Comparison of ENCODE assay signal across 11 cellular contexts in genomic region chr12:27246774-27247173, GRCh38. TPM values are rescaled to one million over a fixed set of nuclear protein-coding genes. Genes with fewer than 3 reads are reported as not detected.
A peak's percentile ranks its signal among the peaks of the same experiment; 100 is the strongest.
DNase-seq lines count a peak whose midpoint lies in the region; ATAC-seq and TF ChIP-seq lines count a peak whose summit lies in the region.
"Had no signal": no experiment of that assay in that cellular context is flagged by ENCODE, and none has a peak within 500 bp of the region (broad histone marks: within the 10 kb centered on the region; RNA-seq: fewer than 3 reads in every experiment).

No MANE protein-coding gene starts in this region.

- H3K27ac Mint-ChIP-seq in activated CD4-positive, alpha-beta T cell treated with anti-CD3 and anti-CD28 coated beads for 36 hours: peak overlapping the region; percentile 42
- no peak overlapping the region for H3K27ac Mint-ChIP-seq in stimulated activated memory B cell treated with anti-CD40 and anti-IgM and Interleukin-4, amounts not matched to agents 10 μg/mL and 1 μg/mL and 100 μg/mL, for 72 hours

- no peaks in the 10 kb centered on the region for H3K27me3 ChIP-seq in PC-9 (ENCODE audit: insufficient read depth, low read depth)

- intact Hi-C loops in activated CD4-positive, alpha-beta T cell treated with anti-CD3 and anti-CD28 coated beads for 36 hours (cut with DNase I, micrococcal nuclease): loop anchor here (10.0 kb wide), 3 partner anchors 468 to 948 kb away; partner anchors contain the start of genes CCDC91 (in 1 of the 2) and MRPS35 (in 1 of the 2)
- intact Hi-C loops in PC-9 (cut with micrococcal nuclease; ENCODE audit: unreplicated experiment): loop anchor here (5.0 kb wide), 1 partner anchor 56 kb away; no protein-coding TSS in a partner anchor

- TF ChIP-seq CTCF in PC-9 (conservative IDR thresholded peaks at IDR 0.05) (no peak), fibroblast of the aortic adventitia (IDR thresholded peaks at IDR 0.05; ENCODE audit: insufficient read depth, low read length) (no peak)

- peaks cover 42% of the 10 kb centered on the region for H3K4me1 Mint-ChIP-seq in activated CD4-positive, alpha-beta T cell treated with anti-CD3 and anti-CD28 coated beads for 36 hours
- peaks cover 38% of the 10 kb centered on the region for H3K4me1 Mint-ChIP-seq in stimulated activated memory B cell treated with anti-CD40 and anti-IgM and Interleukin-4, amounts not matched to agents 10 μg/mL and 1 μg/mL and 100 μg/mL, for 72 hours

- no peak overlapping the region; the same call in 1 of the 2 replicates for H3K4me3 ChIP-seq in PC-9
- peak overlapping the region; percentile 15 for H3K4me3 ChIP-seq in fibroblast of the aortic adventitia (ENCODE audit: low read depth, low read length)
- H3K4me3 ChIP-seq: K562 had no signal

- no TSS peak for BruUV-seq in PC-9 (replicated peaks; lab: Mats Ljungman, UMichigan)

- CTCF ChIA-PET in activated CD4-positive, alpha-beta T cell treated with anti-CD3 and anti-CD28 coated beads for 36 hours (lab: Charles Lee): no interaction called here
- CTCF ChIA-PET in PC-9 (lab: Charles Lee): no interaction called here

- ATAC-seq in activated CD4-positive, alpha-beta T cell treated with anti-CD3 and anti-CD28 coated beads for 36 hours: no peak
- no peak for ATAC-seq in stimulated activated memory B cell treated with anti-CD40 and anti-IgM and Interleukin-4, amounts not matched to agents 10 μg/mL and 1 μg/mL and 100 μg/mL, for 72 hours
- ATAC-seq in HG03097 (IDR thresholded peaks at IDR 0.05; ENCODE audit: low FRiP score, unreplicated experiment): no peak
- ATAC-seq: K562 had no signal

- H2AFZ ChIP-seq in PC-9: no peak overlapping the region

- H3F3A ChIP-seq in PC-9 (ENCODE audit: insufficient read depth, low read depth): peaks cover 21% of the 10 kb centered on the region

- 0 out of 2 replicates have a peak, but pooled peaks cover 6% of the 10 kb centered on the region for H4K20me1 ChIP-seq in PC-9 (ENCODE audit: insufficient read depth)

- H3K4me1 ChIP-seq in PC-9 (replicated peaks; ENCODE audit: insufficient read depth): peaks cover 19% of the 10 kb centered on the region

- H3K36me3 Mint-ChIP-seq in activated CD4-positive, alpha-beta T cell treated with anti-CD3 and anti-CD28 coated beads for 36 hours (ENCODE audit: low read depth): peaks cover 9% of the 10 kb centered on the region
- peaks cover 30% of the 10 kb centered on the region for H3K36me3 Mint-ChIP-seq in stimulated activated memory B cell treated with anti-CD40 and anti-IgM and Interleukin-4, amounts not matched to agents 10 μg/mL and 1 μg/mL and 100 μg/mL, for 72 hours

- no peaks in the 10 kb centered on the region for H3K9me2 ChIP-seq in PC-9 (ENCODE audit: insufficient read depth)

- H3K79me2 ChIP-seq in PC-9 (ENCODE audit: low read depth): peaks cover 55% of the 10 kb centered on the region

- no peaks in the 10 kb centered on the region for H3K27me3 Mint-ChIP-seq in activated CD4-positive, alpha-beta T cell treated with anti-CD3 and anti-CD28 coated beads for 36 hours
- no peaks in the 10 kb centered on the region for H3K27me3 Mint-ChIP-seq in stimulated activated memory B cell treated with anti-CD40 and anti-IgM and Interleukin-4, amounts not matched to agents 10 μg/mL and 1 μg/mL and 100 μg/mL, for 72 hours

- no peaks in the 10 kb centered on the region; the same call in 1 of the 2 replicates for H3K9me3 ChIP-seq in PC-9 (ENCODE audit: insufficient read depth, low read depth)

- H3K4me3 Mint-ChIP-seq in activated CD4-positive, alpha-beta T cell treated with anti-CD3 and anti-CD28 coated beads for 36 hours: no peak overlapping the region
- H3K4me3 Mint-ChIP-seq in stimulated activated memory B cell treated with anti-CD40 and anti-IgM and Interleukin-4, amounts not matched to agents 10 μg/mL and 1 μg/mL and 100 μg/mL, for 72 hours: peak overlapping the region; percentile 53

- no peak overlapping the region for H3K27ac ChIP-seq in PC-9

- DNase-seq in activated CD4-positive, alpha-beta T cell treated with anti-CD3 and anti-CD28 coated beads for 36 hours: no peak
- no peak for DNase-seq in activated CD4-positive, alpha-beta T cell treated with anti-CD3 and anti-CD28 coated beads for 4 hours
- DNase-seq in PC-9 (no peak), fibroblast of the aortic adventitia (ENCODE audit: low read depth) (peak; percentile 9), Ammon's horn (ENCODE audit: low spot score) (no peak), AML-193 (lab: John Stamatoyannopoulos, UW) (no peak)
- DNase-seq: activated CD8-positive, alpha-beta memory T cell treated with anti-CD3 and anti-CD28 coated beads, Interleukin-2, amount 50 U/mL, for 48 hours; NCI-H510A had no signal

- peak overlapping the region; percentile 86; the same call in 1 of the 2 replicates for H3K4me2 ChIP-seq in PC-9

- POLR2A ChIA-PET in activated CD4-positive, alpha-beta T cell treated with anti-CD3 and anti-CD28 coated beads for 36 hours (lab: Charles Lee): no interaction called here
- POLR2A ChIA-PET in PC-9 (lab: Charles Lee; ENCODE audit: unreplicated experiment): no interaction called here

- no peaks in the 10 kb centered on the region for H3K36me3 ChIP-seq in PC-9 (ENCODE audit: low read depth)

- H3K9me3 Mint-ChIP-seq in activated CD4-positive, alpha-beta T cell treated with anti-CD3 and anti-CD28 coated beads for 36 hours (ENCODE audit: low read depth): peaks cover 4% of the 10 kb centered on the region
- H3K9me3 Mint-ChIP-seq in stimulated activated memory B cell treated with anti-CD40 and anti-IgM and Interleukin-4, amounts not matched to agents 10 μg/mL and 1 μg/mL and 100 μg/mL, for 72 hours: peaks cover 2% of the 10 kb centered on the region

RNA-seq across cellular contexts. Expression of gene STK38L, which starts 2.7 kb away (rescaled TPM):
- 10 to 100 TPM; 24.9 to 30.4 TPM for total RNA-seq in activated CD4-positive, alpha-beta T cell treated with anti-CD3 and anti-CD28 coated beads for 36 hours
- 34.7 and 40.0 TPM in 2 replicates for total RNA-seq in PC-9 (2021)
- 25.9 and 33.6 TPM in 2 replicates for total RNA-seq in fibroblast of the aortic adventitia (ENCODE audit: low replicate concordance)
